23 cellular contexts compared by ENCODE assay signal in genomic region chr12:14694145-14694544, GRCh38. TPM values are rescaled to one million over a fixed set of nuclear protein-coding genes. Genes with fewer than 3 reads are reported as not detected.
DNase-seq lines count a peak whose midpoint lies in the region; FAIRE-seq and TF ChIP-seq lines count a peak whose summit lies in the region.
"Had no signal": no experiment of that assay in that cellular context is flagged by ENCODE, and none has a peak within 500 bp of the region (broad histone marks: within the 10 kb centered on the region; RNA-seq: fewer than 3 reads in every experiment).

No MANE protein-coding gene starts in this region.

- no peaks in the 10 kb centered on the region for H3K4me1 ChIP-seq in colonic mucosa
- H3K4me1 ChIP-seq in mesendoderm (ENCODE audit: control insufficient read depth, low read depth, low read length) = no peaks in the 10 kb centered on the region
- peaks cover 0 to 9% of the 10 kb centered on the region in 2 donors for H3K4me1 ChIP-seq in small intestine (ENCODE audit: control insufficient read depth in 2 of 2, insufficient read depth in 1 of 2, low read depth in 1 of 2, low read length in 1 of 2)
- no peaks in the 10 kb centered on the region for H3K4me1 ChIP-seq in PC-9 (replicated peaks; ENCODE audit: insufficient read depth)
- no peaks in the 10 kb centered on the region for H3K4me1 ChIP-seq in BE2C
- H3K4me1 ChIP-seq: A549, BLaER1 had no signal

- H3F3A ChIP-seq in PC-9 (ENCODE audit: insufficient read depth, low read depth) = no peaks in the 10 kb centered on the region

- H3K79me1 ChIP-seq in mesendoderm (ENCODE audit: low read length) = no peaks in the 10 kb centered on the region

- intact Hi-C loops in colonic mucosa (cut with DNase I) (no loop called here), PC-9 (cut with micrococcal nuclease; ENCODE audit: unreplicated experiment) (no loop called here)

- H3K4me2 ChIP-seq in mesendoderm (ENCODE audit: low read length) (no peak overlapping the region), PC-9 (no peak overlapping the region)
- H3K4me2 ChIP-seq: A549, BLaER1 had no signal

- CTCF ChIA-PET in PC-9 (lab: Charles Lee) = no interaction called here

- H2BK5ac ChIP-seq in mesendoderm (ENCODE audit: low read length) = no peak overlapping the region

- H2AK5ac ChIP-seq in mesendoderm (ENCODE audit: low read length) = no peak overlapping the region

- H3K9me3 ChIP-seq in colonic mucosa (no peaks in the 10 kb centered on the region), small intestine (ENCODE audit: control insufficient read depth, low read depth) (no peaks in the 10 kb centered on the region), PC-9 (ENCODE audit: insufficient read depth, low read depth) (no peaks in the 10 kb centered on the region), BE2C (no peaks in the 10 kb centered on the region)
- H3K9me3 ChIP-seq: A549, BLaER1 had no signal

- FAIRE-seq in GM12891 (lab: Jason Lieb, UNC) = peak; percentile 38
- FAIRE-seq in small intestine (lab: Jason Lieb, UNC) = no peak
- FAIRE-seq: A549, H54 had no signal

- no peak overlapping the region for H4K5ac ChIP-seq in mesendoderm (ENCODE audit: low read length)

- no peak for TF ChIP-seq POLR2A in GM12891 (IDR thresholded peaks at IDR 0.05; ENCODE audit: low read depth, low read length)

- no peak overlapping the region for H3K18ac ChIP-seq in mesendoderm (ENCODE audit: low read length)

- H4K8ac ChIP-seq in mesendoderm (ENCODE audit: low read depth, low read length) = no peak overlapping the region

- DNase-seq in GM12891 (ENCODE audit: insufficient read length, low spot score) (no peak), colonic mucosa (no peak), mesendoderm (peak; percentile 52), small intestine (peak; percentile 28), putamen (ENCODE audit: low spot score) (no peak), PC-9 (no peak), SW480 (ENCODE audit: low spot score) (no peak), BE2C (no peak)
- DNase-seq: AML-193; CD4-positive, alpha-beta memory T cell; DMS153; DMS79; GDM1; GM23248; HCEC 1CT; IMR-90 had no signal

- H2AFZ ChIP-seq in PC-9 = no peak overlapping the region
- H2AFZ ChIP-seq: GM23248 had no signal

- peak overlapping the region; percentile 40 for H3K4me3 ChIP-seq in colonic mucosa
- H3K4me3 ChIP-seq in mesendoderm (ENCODE audit: low read length) = no peak overlapping the region
- peak overlapping the region in 1 of 2 donors; percentile 74 for H3K4me3 ChIP-seq in small intestine (ENCODE audit: low read depth in 1 of 2, low read length in 2 of 2)
- no peak overlapping the region for H3K4me3 ChIP-seq in PC-9
- no peak overlapping the region for H3K4me3 ChIP-seq in BE2C (ENCODE audit: low read depth, low read length)
- H3K4me3 ChIP-seq: A549, BLaER1, GM23248 had no signal

- H4K20me1 ChIP-seq in PC-9 (ENCODE audit: insufficient read depth) = no peaks in the 10 kb centered on the region
- H4K20me1 ChIP-seq: BLaER1 had no signal

- H3K36me3 ChIP-seq in colonic mucosa (no peaks in the 10 kb centered on the region), mesendoderm (ENCODE audit: control insufficient read depth, insufficient read depth, low read length) (no peaks in the 10 kb centered on the region), small intestine (ENCODE audit: control insufficient read depth in 2 of 2, insufficient read depth in 2 of 2, low read length in 2 of 2) (no peaks in the 10 kb centered on the region), PC-9 (ENCODE audit: low read depth) (no peaks in the 10 kb centered on the region), BE2C (no peaks in the 10 kb centered on the region)
- H3K36me3 ChIP-seq: BLaER1 had no signal

- BruUV-seq in PC-9 (replicated peaks; lab: Mats Ljungman, UMichigan) = no TSS peak

- no peak overlapping the region for H2BK15ac ChIP-seq in mesendoderm (replicated peaks; ENCODE audit: low read depth)

- peak overlapping the region in 1 of 2 donors; percentile 70 for H3K9ac ChIP-seq in colonic mucosa (ENCODE audit: low read depth in 2 of 2, low read length in 2 of 2)
- no peak overlapping the region for H3K9ac ChIP-seq in mesendoderm (ENCODE audit: low read length)
- H3K9ac ChIP-seq: BLaER1, GM23248 had no signal

- no peak overlapping the region for H3K4ac ChIP-seq in mesendoderm (ENCODE audit: low read depth, low read length)

- POLR2A ChIA-PET in PC-9 (lab: Charles Lee; ENCODE audit: unreplicated experiment) = no interaction called here

- H2BK120ac ChIP-seq in mesendoderm (ENCODE audit: low read depth, low read length) = no peak overlapping the region

- H3K9me2 ChIP-seq in PC-9 (ENCODE audit: insufficient read depth) = no peaks in the 10 kb centered on the region

- no CpG with 5 or more reads among the region's 1 CpG for whole genome bisulfite sequencing in mesendoderm (ENCODE audit: extremely low coverage, insufficient coverage, low lambda C conversion rate)
- WGBS in small intestine, 3 donors = 5 to 71% (median 32%) methylated on average over 1 of the region's 1 CpG

- no peak overlapping the region for H3K23ac ChIP-seq in mesendoderm (ENCODE audit: low read length)

- H3K27ac ChIP-seq in colonic mucosa = no peak overlapping the region
- H3K27ac ChIP-seq in mesendoderm (ENCODE audit: low read depth, low read length) = no peak overlapping the region
- no peak overlapping the region for H3K27ac ChIP-seq in small intestine (ENCODE audit: low read depth in 1 of 2, low read length in 1 of 2)
- H3K27ac ChIP-seq in PC-9 = no peak overlapping the region
- H3K27ac ChIP-seq: 22Rv1, A549, BLaER1, GM23248, HL-60 had no signal

- H3K27me3 ChIP-seq in colonic mucosa (no peaks in the 10 kb centered on the region), mesendoderm (ENCODE audit: insufficient read depth, low read length, poor library complexity) (no peaks in the 10 kb centered on the region), small intestine (ENCODE audit: control insufficient read depth in 2 of 2, insufficient read depth in 2 of 2, low read length in 2 of 2) (no peaks in the 10 kb centered on the region), PC-9 (ENCODE audit: insufficient read depth, low read depth) (no peaks in the 10 kb centered on the region), BE2C (no peaks in the 10 kb centered on the region)
- H3K27me3 ChIP-seq: BLaER1 had no signal

- H3K79me2 ChIP-seq in mesendoderm (ENCODE audit: control insufficient read depth, insufficient read depth, low read length) (no peaks in the 10 kb centered on the region), PC-9 (ENCODE audit: low read depth) (no peaks in the 10 kb centered on the region)

- TF ChIP-seq CTCF in colonic mucosa (IDR thresholded peaks at IDR 0.05) (no peak), PC-9 (conservative IDR thresholded peaks at IDR 0.05) (no peak), BE2C (IDR thresholded peaks at IDR 0.05; ENCODE audit: low read depth, low read length) (no peak)

- H3K56ac ChIP-seq in mesendoderm (ENCODE audit: low read length) = no peak overlapping the region

TF ChIP-seq in GM12891, 5 proteins besides CTCF, POLR2A, EP300 and RAD21:
- no peak for TF ChIP-seq PAX5 (IDR thresholded peaks at IDR 0.05; ENCODE audit: insufficient read depth, low read length, severe bottlenecking)

RNA-seq across cellular contexts. Expression of gene GUCY2C, which starts 2.3 kb away (rescaled TPM):
- 0.21 TPM for polyA plus RNA-seq in GM12891 (2012; ENCODE audit: low read depth, missing spikeins)
- total RNA-seq in colonic mucosa (10 to 100 TPM; 52.2 to 74.6 TPM), PC-9 (2021) (not detected in 2 replicates)
- 1.7 TPM for polyA plus RNA-seq in mesendoderm (2013, experiment 1 of 2)
- polyA plus RNA-seq in mesendoderm (2013, experiment 2 of 2) = 1.7 TPM
- polyA plus RNA-seq in small intestine = 10 to 100 TPM; 34.9 to 57.4 (median 46.1) TPM
- polyA plus RNA-seq in BE2C (2012; ENCODE audit: insufficient read depth, insufficient read length, low read depth) = not detected
- total RNA-seq: CD4-positive, alpha-beta memory T cell; Daoy; GM23248; HT1080; IMR-90 had no signal
- polyA plus RNA-seq: CD4-positive, alpha-beta memory T cell; GM23248; IMR-90 had no signal

Comparison
In these comparisons a context has a peak if more than half of its experiments do, and no peak if none do; other contexts are left out.
1. DNase-seq: peak in mesendoderm (single experiment) and small intestine (single experiment); none in GM12891 (single experiment), colonic mucosa (single experiment), putamen (single experiment), PC-9 (0 of 2), SW480 (single experiment) and BE2C (single experiment).
2. RNA of gene GUCY2C, which starts 2.3 kb away (total RNA-seq): 52.2 to 74.6 TPM in colonic mucosa; not detected in PC-9; every median in the first group is over 10 times any median in the second.